ENCODE assay signal across 5 cellular contexts in genomic region chr3:57634259-57634658, GRCh38.
TF ChIP-seq lines count a peak whose summit lies in the region.
"Not testable (repeated sequence)": the region's sequence is repeated elsewhere in the genome, so short reads cannot be mapped to it uniquely, and the experiment has no call there.

No MANE protein-coding gene starts in this region.

TF ChIP-seq in HEK293T, 16 proteins besides CTCF, POLR2A, EP300 and RAD21:
- peak; percentile 36; the same call in 1 of the 2 replicates for TF ChIP-seq ZNF384 (IDR thresholded peaks at IDR 0.05)

TF ChIP-seq in Ishikawa, 13 proteins besides CTCF, POLR2A, EP300 and RAD21:
- TF ChIP-seq CEBPB (IDR thresholded peaks at IDR 0.05): peak; percentile 38; the same call in 1 of the 2 replicates

TF ChIP-seq in K562, 482 proteins besides CTCF, POLR2A, EP300 and RAD21:
- peak; percentile 74 for TF ChIP-seq CEBPB (tag; IDR thresholded peaks at IDR 0.05)
- TF ChIP-seq CEBPG (CRISPR knock-in tag; IDR thresholded peaks at IDR 0.05): not testable (repeated sequence)
- TF ChIP-seq CEBPG (tag; conservative IDR thresholded peaks at IDR 0.05 in 1 of 2, IDR thresholded peaks at IDR 0.05 in 1 of 2): peak in 1 of 2 experiments; percentile 89; a peak in 2 of 4 replicates

TF ChIP-seq in H1, 55 proteins besides CTCF, POLR2A, EP300 and RAD21:
- TF ChIP-seq CEBPB (IDR thresholded peaks at IDR 0.05; ENCODE audit: low read depth, low read length): 0 out of 2 replicates have a peak, but pooled peaks have one; percentile 12

TF ChIP-seq in HepG2, 621 proteins besides CTCF, POLR2A, EP300 and RAD21:
- TF ChIP-seq CEBPB (IDR thresholded peaks at IDR 0.05; ENCODE audit: borderline replicate concordance, low read depth, low read length): 0 out of 2 replicates have a peak, but pooled peaks have one; percentile 64
